ENCODE assay signal across 1 cellular context in the genomic region with DNA sequence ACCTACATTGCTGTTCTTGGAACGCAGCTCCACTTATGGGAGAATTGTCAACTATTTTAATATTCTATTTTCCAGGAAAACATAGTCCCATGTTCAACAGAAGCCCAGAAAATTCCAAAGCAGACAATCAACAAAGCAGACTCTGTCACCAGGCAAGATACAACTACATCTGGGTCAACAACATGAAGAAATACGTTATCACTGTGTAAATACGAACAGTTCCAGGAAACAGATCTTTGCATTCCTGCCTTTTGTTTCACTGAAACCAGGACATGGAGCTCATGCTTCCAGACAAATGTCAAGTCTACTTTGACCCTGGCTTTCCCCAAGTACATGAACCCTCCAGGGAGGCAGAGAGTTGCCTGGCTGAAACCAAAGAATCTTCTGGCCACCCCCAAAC.
TF ChIP-seq lines count a peak whose summit lies in the region.

No MANE protein-coding gene starts in this region.

TF ChIP-seq in HepG2, 621 proteins besides CTCF, POLR2A, EP300 and RAD21 (continued from another document and continues in another):
- peak; percentile 75; the same call in 1 of the 2 replicates for TF ChIP-seq TFE3 (CRISPR knock-in tag; IDR thresholded peaks at IDR 0.05)
- no peak for TF ChIP-seq ZXDC (CRISPR knock-in tag; IDR thresholded peaks at IDR 0.05)
- TF ChIP-seq GLMP (CRISPR knock-in tag; IDR thresholded peaks at IDR 0.05; ENCODE audit: borderline replicate concordance): no peak
- no peak for TF ChIP-seq TIGD3 (CRISPR knock-in tag; IDR thresholded peaks at IDR 0.05; ENCODE audit: borderline replicate concordance)
- no peak for TF ChIP-seq U2AF2 (IDR thresholded peaks at IDR 0.05; ENCODE audit: low read depth, low read length)
- TF ChIP-seq MAFK (conservative IDR thresholded peaks at IDR 0.05 in 1 of 2, IDR thresholded peaks at IDR 0.05 in 1 of 2; ENCODE audit: low read length in 2 of 2): no peak
- TF ChIP-seq GFI1 (CRISPR knock-in tag; IDR thresholded peaks at IDR 0.05; ENCODE audit: borderline replicate concordance): peak; percentile 80
- TF ChIP-seq PTBP1 (IDR thresholded peaks at IDR 0.05; ENCODE audit: low read depth, low read length, poor library complexity, severe bottlenecking): no peak
- TF ChIP-seq, protein P1, sequence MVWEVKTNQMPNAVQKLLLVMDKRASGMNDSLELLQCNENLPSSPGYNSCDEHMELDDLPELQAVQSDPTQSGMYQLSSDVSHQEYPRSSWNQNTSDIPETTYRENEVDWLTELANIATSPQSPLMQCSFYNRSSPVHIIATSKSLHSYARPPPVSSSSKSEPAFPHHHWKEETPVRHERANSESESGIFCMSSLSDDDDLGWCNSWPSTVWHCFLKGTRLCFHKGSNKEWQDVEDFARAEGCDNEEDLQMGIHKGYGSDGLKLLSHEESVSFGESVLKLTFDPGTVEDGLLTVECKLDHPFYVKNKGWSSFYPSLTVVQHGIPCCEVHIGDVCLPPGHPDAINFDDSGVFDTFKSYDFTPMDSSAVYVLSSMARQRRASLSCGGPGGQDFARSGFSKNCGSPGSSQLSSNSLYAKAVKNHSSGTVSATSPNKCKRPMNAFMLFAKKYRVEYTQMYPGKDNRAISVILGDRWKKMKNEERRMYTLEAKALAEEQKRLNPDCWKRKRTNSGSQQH (CRISPR knock-in tag; IDR thresholded peaks at IDR 0.05; ENCODE audit: low read depth): no peak
- no peak for TF ChIP-seq CENPT (CRISPR knock-in tag; IDR thresholded peaks at IDR 0.05; ENCODE audit: low read depth)
- no peak for TF ChIP-seq HNRNPH1 (optimal IDR thresholded peaks at IDR 0.05; ENCODE audit: low read depth, low read length)
- TF ChIP-seq SUZ12 (IDR thresholded peaks at IDR 0.05; ENCODE audit: low read depth, low read length): no peak
- TF ChIP-seq SETDB1 (CRISPR knock-in tag; IDR thresholded peaks at IDR 0.05; ENCODE audit: borderline replicate concordance): no peak
- TF ChIP-seq, protein P2, sequence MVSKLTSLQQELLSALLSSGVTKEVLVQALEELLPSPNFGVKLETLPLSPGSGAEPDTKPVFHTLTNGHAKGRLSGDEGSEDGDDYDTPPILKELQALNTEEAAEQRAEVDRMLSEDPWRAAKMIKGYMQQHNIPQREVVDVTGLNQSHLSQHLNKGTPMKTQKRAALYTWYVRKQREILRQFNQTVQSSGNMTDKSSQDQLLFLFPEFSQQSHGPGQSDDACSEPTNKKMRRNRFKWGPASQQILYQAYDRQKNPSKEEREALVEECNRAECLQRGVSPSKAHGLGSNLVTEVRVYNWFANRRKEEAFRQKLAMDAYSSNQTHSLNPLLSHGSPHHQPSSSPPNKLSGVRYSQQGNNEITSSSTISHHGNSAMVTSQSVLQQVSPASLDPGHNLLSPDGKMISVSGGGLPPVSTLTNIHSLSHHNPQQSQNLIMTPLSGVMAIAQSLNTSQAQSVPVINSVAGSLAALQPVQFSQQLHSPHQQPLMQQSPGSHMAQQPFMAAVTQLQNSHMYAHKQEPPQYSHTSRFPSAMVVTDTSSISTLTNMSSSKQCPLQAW (CRISPR knock-in tag; IDR thresholded peaks at IDR 0.05): peak; percentile 85
- no peak for TF ChIP-seq KDM5B (CRISPR knock-in tag; IDR thresholded peaks at IDR 0.05; ENCODE audit: borderline replicate concordance)
- TF ChIP-seq, protein P3, sequence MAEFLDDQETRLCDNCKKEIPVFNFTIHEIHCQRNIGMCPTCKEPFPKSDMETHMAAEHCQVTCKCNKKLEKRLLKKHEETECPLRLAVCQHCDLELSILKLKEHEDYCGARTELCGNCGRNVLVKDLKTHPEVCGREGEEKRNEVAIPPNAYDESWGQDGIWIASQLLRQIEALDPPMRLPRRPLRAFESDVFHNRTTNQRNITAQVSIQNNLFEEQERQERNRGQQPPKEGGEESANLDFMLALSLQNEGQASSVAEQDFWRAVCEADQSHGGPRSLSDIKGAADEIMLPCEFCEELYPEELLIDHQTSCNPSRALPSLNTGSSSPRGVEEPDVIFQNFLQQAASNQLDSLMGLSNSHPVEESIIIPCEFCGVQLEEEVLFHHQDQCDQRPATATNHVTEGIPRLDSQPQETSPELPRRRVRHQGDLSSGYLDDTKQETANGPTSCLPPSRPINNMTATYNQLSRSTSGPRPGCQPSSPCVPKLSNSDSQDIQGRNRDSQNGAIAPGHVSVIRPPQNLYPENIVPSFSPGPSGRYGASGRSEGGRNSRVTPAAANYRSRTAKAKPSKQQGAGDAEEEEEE (CRISPR knock-in tag; IDR thresholded peaks at IDR 0.05; ENCODE audit: borderline replicate concordance): no peak
- TF ChIP-seq ZNF749 (CRISPR knock-in tag; IDR thresholded peaks at IDR 0.05; ENCODE audit: borderline replicate concordance): no peak
- peak; percentile 89; the same call in 1 of the 2 replicates for TF ChIP-seq ZSCAN9 (CRISPR knock-in tag; IDR thresholded peaks at IDR 0.05; ENCODE audit: borderline replicate concordance)
- peak; percentile 91 for TF ChIP-seq MLX (CRISPR knock-in tag; IDR thresholded peaks at IDR 0.05)
- TF ChIP-seq ZFP36L2 (CRISPR knock-in tag; IDR thresholded peaks at IDR 0.05): peak; percentile 57; the same call in 1 of the 2 replicates
- no peak for TF ChIP-seq ZNF468 (CRISPR knock-in tag; IDR thresholded peaks at IDR 0.05)
- no peak for TF ChIP-seq HOXA9 (CRISPR knock-in tag; IDR thresholded peaks at IDR 0.05; ENCODE audit: borderline replicate concordance)
- peak; percentile 99 for TF ChIP-seq FOXA3 (CRISPR knock-in tag; IDR thresholded peaks at IDR 0.05)
- TF ChIP-seq ATF4 (CRISPR knock-in tag; IDR thresholded peaks at IDR 0.05): peak in 1 of 2 experiments; percentile 62; a peak in 2 of 4 replicates
- no peak for TF ChIP-seq FLYWCH1 (CRISPR knock-in tag; IDR thresholded peaks at IDR 0.05)
- no peak for TF ChIP-seq SRSF1 (optimal IDR thresholded peaks at IDR 0.05; ENCODE audit: low read depth, low read length)
- TF ChIP-seq, protein P4, sequence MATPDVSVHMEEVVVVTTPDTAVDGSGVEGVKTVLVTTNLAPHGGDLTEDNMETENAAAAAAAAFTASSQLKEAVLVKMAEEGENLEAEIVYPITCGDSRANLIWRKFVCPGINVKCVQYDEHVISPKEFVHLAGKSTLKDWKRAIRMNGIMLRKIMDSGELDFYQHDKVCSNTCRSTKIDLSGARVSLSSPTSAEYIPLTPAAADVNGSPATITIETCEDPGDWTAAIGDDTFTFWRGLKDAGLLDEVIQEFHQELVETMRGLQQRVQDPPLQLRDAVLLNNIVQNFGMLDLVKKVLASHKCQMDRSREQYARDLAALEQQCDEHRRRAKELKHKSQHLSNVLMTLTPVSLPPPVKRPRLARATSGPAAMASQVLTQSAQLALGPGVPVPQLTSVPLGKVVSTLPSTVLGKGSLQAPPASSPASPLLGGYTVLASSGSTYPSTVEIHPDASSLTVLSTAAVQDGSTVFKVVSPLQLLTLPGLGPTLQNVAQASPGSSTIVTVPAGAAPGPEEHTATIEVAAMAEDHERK (CRISPR knock-in tag; IDR thresholded peaks at IDR 0.05; ENCODE audit: low read depth): peak; percentile 44; the same call in 1 of the 2 replicates
- TF ChIP-seq SCMH1 (CRISPR knock-in tag; IDR thresholded peaks at IDR 0.05; ENCODE audit: borderline replicate concordance): no peak
- no peak for TF ChIP-seq POLR2AphosphoS2 (IDR thresholded peaks at IDR 0.05; ENCODE audit: low read depth, low read length)
- TF ChIP-seq IKZF1 (IDR thresholded peaks at IDR 0.05): no peak
- TF ChIP-seq FOXA1 (IDR thresholded peaks at IDR 0.05): peak; percentile 94
- peak; percentile 100 for TF ChIP-seq FOXA1 (CRISPR knock-in tag; IDR thresholded peaks at IDR 0.05)
- TF ChIP-seq, protein P5, sequence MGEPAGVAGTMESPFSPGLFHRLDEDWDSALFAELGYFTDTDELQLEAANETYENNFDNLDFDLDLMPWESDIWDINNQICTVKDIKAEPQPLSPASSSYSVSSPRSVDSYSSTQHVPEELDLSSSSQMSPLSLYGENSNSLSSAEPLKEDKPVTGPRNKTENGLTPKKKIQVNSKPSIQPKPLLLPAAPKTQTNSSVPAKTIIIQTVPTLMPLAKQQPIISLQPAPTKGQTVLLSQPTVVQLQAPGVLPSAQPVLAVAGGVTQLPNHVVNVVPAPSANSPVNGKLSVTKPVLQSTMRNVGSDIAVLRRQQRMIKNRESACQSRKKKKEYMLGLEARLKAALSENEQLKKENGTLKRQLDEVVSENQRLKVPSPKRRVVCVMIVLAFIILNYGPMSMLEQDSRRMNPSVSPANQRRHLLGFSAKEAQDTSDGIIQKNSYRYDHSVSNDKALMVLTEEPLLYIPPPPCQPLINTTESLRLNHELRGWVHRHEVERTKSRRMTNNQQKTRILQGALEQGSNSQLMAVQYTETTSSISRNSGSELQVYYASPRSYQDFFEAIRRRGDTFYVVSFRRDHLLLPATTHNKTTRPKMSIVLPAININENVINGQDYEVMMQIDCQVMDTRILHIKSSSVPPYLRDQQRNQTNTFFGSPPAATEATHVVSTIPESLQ (CRISPR knock-in tag; conservative IDR thresholded peaks at IDR 0.05): no peak
- TF ChIP-seq ZNF552 (CRISPR knock-in tag; IDR thresholded peaks at IDR 0.05; ENCODE audit: borderline replicate concordance): no peak
- TF ChIP-seq KLF9 (CRISPR knock-in tag; IDR thresholded peaks at IDR 0.05; ENCODE audit: low read depth): peak; percentile 86; the same call in 1 of the 2 replicates
- TF ChIP-seq ZNF335 (CRISPR knock-in tag; IDR thresholded peaks at IDR 0.05): no peak
- TF ChIP-seq ZNF431 (CRISPR knock-in tag; IDR thresholded peaks at IDR 0.05; ENCODE audit: borderline replicate concordance, low read depth): no peak
- TF ChIP-seq ZNF33B (CRISPR knock-in tag; IDR thresholded peaks at IDR 0.05): no peak
